Comparison of ENCODE assay signal across 27 cellular contexts in the genomic region with DNA sequence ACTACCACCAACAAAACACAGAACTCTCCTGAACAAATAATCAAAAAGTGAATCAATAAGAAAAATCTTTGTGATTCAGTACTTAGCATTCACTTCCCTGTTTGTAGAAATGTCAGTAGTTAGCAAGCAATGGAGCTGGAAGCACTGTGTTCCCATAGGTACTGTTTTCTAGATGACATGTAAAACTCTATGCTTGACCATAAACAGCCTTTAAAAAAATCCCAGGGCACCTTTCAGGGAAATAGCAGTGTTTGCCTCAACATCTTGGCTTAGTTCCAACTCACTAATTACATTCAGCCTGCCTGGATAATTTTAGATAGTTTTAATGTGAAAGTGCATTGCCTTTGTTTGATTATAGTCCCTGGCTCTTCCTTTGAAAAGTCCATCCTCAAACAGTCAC.
DNase-seq lines count a peak whose midpoint lies in the region; ATAC-seq and TF ChIP-seq lines count a peak whose summit lies in the region.
"Had no signal": no experiment of that assay in that cellular context is flagged by ENCODE, and none has a peak within 500 bp of the region (broad histone marks: within the 10 kb centered on the region; RNA-seq: fewer than 3 reads in every experiment).

No MANE protein-coding gene starts in this region.

- peak; percentile 54 for DNase-seq in DMS 273 (lab: John Stamatoyannopoulos, UW; ENCODE audit: unreplicated experiment)
- DNase-seq in DMS 273 treated with DMSO at 0.1 percent for 48 hours (lab: John Stamatoyannopoulos, UW) = no peak
- peak; percentile 40 for DNase-seq in NCI-H146 treated with DMSO at 0.1 percent for 48 hours (lab: John Stamatoyannopoulos, UW; ENCODE audit: unreplicated experiment)
- peak; percentile 19 for DNase-seq in NCI-H345 treated with DMSO at 0.1 percent for 48 hours (lab: John Stamatoyannopoulos, UW; ENCODE audit: unreplicated experiment)
- DNase-seq in cerebellar cortex (ENCODE audit: low spot score) = peak; percentile 22
- no peak for DNase-seq in mammary epithelial cell
- DNase-seq in sciatic nerve (ENCODE audit: low spot score) = no peak
- DNase-seq: activated CD4-positive, alpha-beta T cell treated with anti-CD3 and anti-CD28 coated beads, Interleukin-2, amount 10 ng/mL, durations not matched to agents 7 days and 5 days; activated effector memory CD4-positive, alpha-beta T cell treated with anti-CD3 and anti-CD28 coated beads, Interleukin-2, amount 50 U/mL, for 16 hours; activated naive CD8-positive, alpha-beta T cell treated with anti-CD3 and anti-CD28 coated beads, Interleukin-2, amount 50 U/mL, for 24 hours; head of caudate nucleus; HFFc6; islet precursor cell; left ventricle myocardium superior; MV-4-11; NCI-H2029 treated with DMSO at 0.1 percent for 48 hours; NCI-H526; stimulated activated CD8-positive, alpha-beta memory T cell treated with anti-CD3 and anti-CD28 coated beads, Interleukin-4, amount 100 ng/mL, for 48 hours; testis had no signal

- no peak overlapping the region for H3K27ac ChIP-seq in mammary epithelial cell (ENCODE audit: insufficient read depth, low read depth, low read length)
- H3K27ac ChIP-seq: 22Rv1, C4-2B, parathyroid adenoma, right atrium auricular region, testis had no signal

- H3K9ac ChIP-seq in mammary epithelial cell (ENCODE audit: insufficient read depth, low read length) = no peak overlapping the region
- H3K9ac ChIP-seq: parathyroid adenoma had no signal

- H3K27me3 ChIP-seq in mammary epithelial cell (ENCODE audit: insufficient read depth, low read length) = no peaks in the 10 kb centered on the region
- H3K27me3 ChIP-seq: right atrium auricular region, testis had no signal

- ATAC-seq in sciatic nerve (no peak), GM21786 (IDR thresholded peaks at IDR 0.05; ENCODE audit: unreplicated experiment) (no peak)
- ATAC-seq: activated naive CD8-positive, alpha-beta T cell treated with anti-CD3 and anti-CD28 coated beads, Interleukin-2, amount 50 U/mL, for 24 hours; esophagus mucosa; GM23338; left ventricle myocardium superior; WTC11 had no signal

- H4K20me1 ChIP-seq in mammary epithelial cell (ENCODE audit: insufficient read depth, low read length) = no peaks in the 10 kb centered on the region

- dilution Hi-C loops in mammary epithelial cell (cut with HindIII; ENCODE audit: low sequenced_read_pairs) = no loop called here

- no peak overlapping the region for H3K4me3 ChIP-seq in mammary epithelial cell (replicated peaks in 1 of 3; ENCODE audit: insufficient read depth in 1 of 3, low read depth in 2 of 3, low read length in 3 of 3)
- H3K4me3 ChIP-seq: GM23338, right atrium auricular region, testis had no signal

- no TSS peak for BruUV-seq in mammary epithelial cell (replicated peaks; lab: Mats Ljungman, UMichigan)

- no peak overlapping the region for H3K4me2 ChIP-seq in mammary epithelial cell (ENCODE audit: insufficient read depth, low read depth, low read length)
- H3K4me2 ChIP-seq: GM23338 had no signal

- in situ Hi-C loops in mammary epithelial cell (cut with MboI; ENCODE audit: low sequenced_read_pairs in 2 of 2) = no loop called here

- intact Hi-C loops in mammary epithelial cell (cut with micrococcal nuclease) (no loop called here), sciatic nerve (cut with DNase I) (no loop called here)

- CTCF ChIA-PET in mammary epithelial cell (lab: Charles Lee; ENCODE audit: low non-redundant PET) = no interaction called here

- H2AFZ ChIP-seq in mammary epithelial cell (ENCODE audit: low read depth, low read length) = no peak overlapping the region
- H2AFZ ChIP-seq: GM23338, parathyroid adenoma had no signal

- TF ChIP-seq CTCF in mammary epithelial cell (conservative IDR thresholded peaks at IDR 0.05 in 1 of 2, IDR thresholded peaks at IDR 0.05 in 1 of 2; ENCODE audit: extremely low read depth in 1 of 2, insufficient read depth in 1 of 2, low read depth in 1 of 2, low read length in 2 of 2) = no peak

- no peaks in the 10 kb centered on the region for H3K4me1 ChIP-seq in mammary epithelial cell (ENCODE audit: insufficient read depth, low read length)
- H3K4me1 ChIP-seq: parathyroid adenoma, right atrium auricular region, testis had no signal

- H3K9me3 ChIP-seq in mammary epithelial cell (replicated peaks; ENCODE audit: insufficient read depth, low read length) = no peaks in the 10 kb centered on the region
- H3K9me3 ChIP-seq: testis had no signal

- H3K36me3 ChIP-seq in mammary epithelial cell (ENCODE audit: insufficient read depth, low read length) = no peaks in the 10 kb centered on the region
- H3K36me3 ChIP-seq: right atrium auricular region had no signal

- no peaks in the 10 kb centered on the region for H3K79me2 ChIP-seq in mammary epithelial cell (ENCODE audit: insufficient read depth, low read length)
- H3K79me2 ChIP-seq: parathyroid adenoma had no signal

Comparison
In these comparisons a context has a peak if more than half of its experiments do, and no peak if none do; other contexts are left out.
1. DNase-seq: peak in DMS 273 (single experiment), NCI-H146 treated with DMSO at 0.1 percent for 48 hours (single experiment), NCI-H345 treated with DMSO at 0.1 percent for 48 hours (single experiment) and cerebellar cortex (single experiment); none in DMS 273 treated with DMSO at 0.1 percent for 48 hours (single experiment), mammary epithelial cell (single experiment) and sciatic nerve (single experiment).